In genomic region chr10:17023386-17024298, GRCh38 we compare ENCODE assay signal across 7 cellular contexts.
DNase-seq lines count a peak whose midpoint lies in the region; ATAC-seq and TF ChIP-seq lines count a peak whose summit lies in the region.

No MANE protein-coding gene starts in this region.

- peaks cover 4% of the 10 kb centered on the region for H3K9me3 Mint-ChIP-seq in activated naive CD4-positive, alpha-beta T cell treated with anti-CD3 and anti-CD28 coated beads for 36 hours

- H3K27ac Mint-ChIP-seq in activated naive CD4-positive, alpha-beta T cell treated with anti-CD3 and anti-CD28 coated beads for 36 hours, result peak overlapping the region; percentile 78

- H3K27ac ChIP-seq in RWPE2 (ENCODE audit: poor library complexity, severe bottlenecking) (peak overlapping the region; percentile 84), heart left ventricle (peak overlapping the region; percentile 3 to 88 (median 57)), spleen (peak overlapping the region in 7 of 8 donors; percentile 48 to 80 (median 72))

- H3K27me3 ChIP-seq in RWPE2 (ENCODE audit: insufficient read depth, poor library complexity, severe bottlenecking) (no peaks in the 10 kb centered on the region), heart left ventricle (no peaks in the 10 kb centered on the region), spleen (replicated peaks in 1 of 7) (no peaks in the 10 kb centered on the region)

- intact Hi-C loops in activated naive CD4-positive, alpha-beta T cell treated with anti-CD3 and anti-CD28 coated beads for 36 hours (cut with micrococcal nuclease), result loop anchor here (1.0 to 2.0 kb wide), 10 partner anchors 21 to 488 kb away; partner anchors contain the start of gene VIM
- intact Hi-C loops in heart left ventricle (cut with DNase I) (no loop called here), spleen (cut with DNase I; ENCODE audit: low total_unique reads) (no loop called here)

- H3K9me3 ChIP-seq in RWPE2 (ENCODE audit: severe bottlenecking) (no peaks in the 10 kb centered on the region), heart left ventricle (peaks cover 0 to 6% (median 0%) of the 10 kb centered on the region in 12 donors), spleen (peaks cover 0 to 6% (median 0%) of the 10 kb centered on the region in 8 donors)

- TF ChIP-seq CTCF in RWPE2 (IDR thresholded peaks at IDR 0.05; ENCODE audit: poor library complexity, severe bottlenecking) (no peak), heart left ventricle (IDR thresholded peaks at IDR 0.05) (no peak), spleen (IDR thresholded peaks at IDR 0.05 in 8 of 11, conservative IDR thresholded peaks at IDR 0.05 in 3 of 11) (no peak)

- WGBS in heart left ventricle, 4 donors, result 61 to 66% (median 64%) methylated on average over 13 of the region's 13 CpGs
- 10 to 20% (median 14%) methylated on average over 13 of the region's 13 CpGs for WGBS in spleen, 5 donors

- peaks cover 2% of the 10 kb centered on the region for H3K27me3 Mint-ChIP-seq in activated naive CD4-positive, alpha-beta T cell treated with anti-CD3 and anti-CD28 coated beads for 36 hours (ENCODE audit: low read depth)

- DNase-seq in RWPE2 (ENCODE audit: low spot score) (peak; percentile 84), heart left ventricle (peak in 4 of 5 donors; percentile 47 to 68 (median 56)), spleen (no peak), occipital lobe (lab: John Stamatoyannopoulos, UW) (no peak)
- peak; percentile 93 for DNase-seq in activated naive CD4-positive, alpha-beta T cell treated with anti-CD3 and anti-CD28 coated beads for 36 hours

- TF ChIP-seq POLR2A in heart left ventricle (IDR thresholded peaks at IDR 0.05) (no peak), spleen (IDR thresholded peaks at IDR 0.05) (no peak)

- H3K4me1 ChIP-seq in RWPE2 (ENCODE audit: insufficient read depth, poor library complexity, severe bottlenecking), result peaks cover 46% of the 10 kb centered on the region
- peaks cover 0 to 68% (median 24%) of the 10 kb centered on the region in 12 donors for H3K4me1 ChIP-seq in heart left ventricle
- peaks cover 19 to 65% (median 59%) of the 10 kb centered on the region in 6 donors for H3K4me1 ChIP-seq in spleen

- H3K4me3 ChIP-seq in RWPE2 (ENCODE audit: severe bottlenecking) (no peak overlapping the region), heart left ventricle (no peak overlapping the region), spleen (peak overlapping the region in 1 of 8 donors; percentile 1)

- H3K36me3 ChIP-seq in RWPE2 (ENCODE audit: low read depth) (no peaks in the 10 kb centered on the region), heart left ventricle (no peaks in the 10 kb centered on the region), spleen (no peaks in the 10 kb centered on the region)

- peak; percentile 96 for ATAC-seq in GM19023 (IDR thresholded peaks at IDR 0.05; ENCODE audit: unreplicated experiment)
- ATAC-seq in HG03097 (IDR thresholded peaks at IDR 0.05; ENCODE audit: low FRiP score, unreplicated experiment), result peak; percentile 93
- peak; percentile 96 for ATAC-seq in RWPE2 (ENCODE audit: low read depth)
- ATAC-seq in heart left ventricle, result peak; percentile 72 to 91 (median 85)

- H3K4me1 Mint-ChIP-seq in activated naive CD4-positive, alpha-beta T cell treated with anti-CD3 and anti-CD28 coated beads for 36 hours (ENCODE audit: low read depth), result peaks cover 59% of the 10 kb centered on the region

- peaks cover 4% of the 10 kb centered on the region for H3K36me3 Mint-ChIP-seq in activated naive CD4-positive, alpha-beta T cell treated with anti-CD3 and anti-CD28 coated beads for 36 hours (ENCODE audit: low read depth)

- peak overlapping the region; percentile 7 for H3K4me3 Mint-ChIP-seq in activated naive CD4-positive, alpha-beta T cell treated with anti-CD3 and anti-CD28 coated beads for 36 hours

- CTCF ChIA-PET in activated naive CD4-positive, alpha-beta T cell treated with anti-CD3 and anti-CD28 coated beads for 36 hours (lab: Charles Lee), result interaction anchor here (0.6 to 1.3 kb wide), 4 partner anchors 17 to 406 kb away, joined by 3 to 4 read pairs (median 3); no protein-coding TSS in a partner anchor

Comparison
In these comparisons a context has a peak if more than half of its experiments do, and no peak if none do; other contexts are left out.
1. DNase-seq: peak in RWPE2 (single experiment), activated naive CD4-positive, alpha-beta T cell treated with anti-CD3 and anti-CD28 coated beads for 36 hours (single experiment) and heart left ventricle (4 of 5); none in spleen (single experiment) and occipital lobe (single experiment).
2. Peak in every context shown above with its lines, with median percentiles within 50 percentile points of each other: ATAC-seq and H3K27ac ChIP-seq.